24 cellular contexts compared by ENCODE assay signal in the genomic region with DNA sequence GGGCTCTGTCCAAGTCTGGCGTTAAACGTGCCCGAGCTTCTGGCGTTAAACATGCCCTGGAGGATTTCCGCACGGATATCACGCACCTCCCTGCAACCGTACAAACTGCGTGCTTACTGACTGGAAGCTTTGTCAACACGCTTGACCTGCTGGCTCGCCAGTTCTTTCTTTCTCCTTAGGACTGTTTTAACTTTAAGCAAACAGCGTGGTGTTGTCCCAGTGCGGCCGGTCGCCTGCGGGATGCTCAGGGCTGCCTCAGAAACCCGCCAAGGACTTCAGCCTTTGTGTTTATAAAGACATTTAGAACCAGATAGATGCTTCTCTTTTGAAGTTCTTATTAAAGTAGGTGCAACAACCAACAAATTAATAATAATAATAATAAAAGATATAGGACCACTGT.
DNase-seq lines count a peak whose midpoint lies in the region; ATAC-seq, FAIRE-seq and TF ChIP-seq lines count a peak whose summit lies in the region.
"Had no signal": no experiment of that assay in that cellular context is flagged by ENCODE, and none has a peak within 500 bp of the region (broad histone marks: within the 10 kb centered on the region; RNA-seq: fewer than 3 reads in every experiment).

No MANE protein-coding gene starts in this region.

- TF ChIP-seq CTCF in GM23338 (conservative IDR thresholded peaks at IDR 0.05; ENCODE audit: low read depth in 2 of 2) = no peak
- no peak for TF ChIP-seq CTCF in H1 (IDR thresholded peaks at IDR 0.05; ENCODE audit: control extremely low read depth in 1 of 3, insufficient read depth in 1 of 3, low read depth in 1 of 3, low read length in 3 of 3)
- no peak for TF ChIP-seq CTCF in hepatocyte (IDR thresholded peaks at IDR 0.05; ENCODE audit: poor library complexity)

- peak overlapping the region; percentile 86; the same call in 1 of the 2 replicates for H4K8ac ChIP-seq in H1 (ENCODE audit: extremely low read depth, insufficient read depth, low read length)
- H4K8ac ChIP-seq in neuronal stem cell (ENCODE audit: low read depth, low read length) = no peak overlapping the region

- CTCF ChIA-PET in H1 (lab: Charles Lee; ENCODE audit: partially characterized antibody) = no interaction called here

- H3K36me3 Mint-ChIP-seq in GM23338 (ENCODE audit: low read depth) = no peaks in the 10 kb centered on the region
- H3K36me3 Mint-ChIP-seq: CD4-positive, CD25-positive, alpha-beta regulatory T cell; CD8-positive, alpha-beta T cell had no signal

- no peak overlapping the region for H4K5ac ChIP-seq in H1 (ENCODE audit: insufficient read length, low read depth, low read length)

- H3K27me3 ChIP-seq in GM23338 (ENCODE audit: insufficient read depth) (no peaks in the 10 kb centered on the region), H1 (replicated peaks in 1 of 4; ENCODE audit: control insufficient read depth in 3 of 4, extremely low read depth in 1 of 4, insufficient read depth in 3 of 4, low read length in 3 of 4) (no peaks in the 10 kb centered on the region), neuronal stem cell (ENCODE audit: control insufficient read depth in 3 of 3, insufficient read depth in 3 of 3, low read depth in 1 of 3, low read length in 3 of 3) (no peaks in the 10 kb centered on the region), hepatocyte (no peaks in the 10 kb centered on the region), aorta (ENCODE audit: control insufficient read depth in 1 of 2, insufficient read depth in 2 of 2, low read length in 1 of 2) (no peaks in the 10 kb centered on the region)
- H3K27me3 ChIP-seq: BLaER1 had no signal

- no peak overlapping the region for H2BK120ac ChIP-seq in H1 (replicated peaks; ENCODE audit: low read depth, low read length)
- no peak overlapping the region for H2BK120ac ChIP-seq in neuronal stem cell (ENCODE audit: low read depth, low read length)

- no peak overlapping the region for H3K56ac ChIP-seq in H1 (replicated peaks; ENCODE audit: insufficient read length, low read depth, low read length)

- H2BK20ac ChIP-seq in H1 (ENCODE audit: low read length) = no peak overlapping the region

- intact Hi-C loops in Right ventricle myocardium inferior (cut with DNase I) (no loop called here), left ventricle myocardium superior (cut with micrococcal nuclease) (no loop called here), aorta (cut with DNase I) (no loop called here)

- H4K20me1 ChIP-seq in GM23338 (replicated peaks; ENCODE audit: insufficient read depth) = no peaks in the 10 kb centered on the region
- no peaks in the 10 kb centered on the region for H4K20me1 ChIP-seq in H1 (replicated peaks in 1 of 2; ENCODE audit: control insufficient read depth in 1 of 2, insufficient read depth in 2 of 2, low read length in 2 of 2)
- H4K20me1 ChIP-seq in hepatocyte (ENCODE audit: insufficient read depth, poor library complexity, severe bottlenecking) = no peaks in the 10 kb centered on the region
- H4K20me1 ChIP-seq: BLaER1 had no signal

- TF ChIP-seq EP300 in H1 (IDR thresholded peaks at IDR 0.05; ENCODE audit: borderline replicate concordance in 1 of 2, low read depth in 2 of 2, low read length in 2 of 2) = no peak

- H3K14ac ChIP-seq in H1 (ENCODE audit: insufficient read length) = no peak overlapping the region
- no peak overlapping the region for H3K14ac ChIP-seq in neuronal stem cell (ENCODE audit: low read length)

- H2AFZ ChIP-seq in GM23338 (peak overlapping the region; percentile 82; the same call in 1 of the 2 replicates), H1 (ENCODE audit: low read length) (peak overlapping the region; percentile 58; the same call in 1 of the 2 replicates), neuronal stem cell (ENCODE audit: low read length) (no peak overlapping the region), hepatocyte (no peak overlapping the region)

- TF ChIP-seq POLR2A in H1 (IDR thresholded peaks at IDR 0.05; ENCODE audit: control extremely low read depth in 1 of 2, low read depth in 2 of 2, low read length in 2 of 2) = no peak

- no peaks in the 10 kb centered on the region for H3K27me3 Mint-ChIP-seq in GM23338 (ENCODE audit: insufficient read depth, low read depth, poor library complexity)
- H3K27me3 Mint-ChIP-seq: B cell; CD4-positive, CD25-positive, alpha-beta regulatory T cell had no signal

- H3K9me2 ChIP-seq in GM23338 (ENCODE audit: insufficient read depth) (no peaks in the 10 kb centered on the region), hepatocyte (replicated peaks; ENCODE audit: insufficient read depth) (no peaks in the 10 kb centered on the region)

- H3K9me3 ChIP-seq in H1 (ENCODE audit: insufficient read depth in 2 of 2, low read depth in 1 of 2, low read length in 1 of 2) (no peaks in the 10 kb centered on the region), neuronal stem cell (replicated peaks in 1 of 2; ENCODE audit: control insufficient read depth in 2 of 2, insufficient read depth in 1 of 2, low read depth in 1 of 2, low read length in 2 of 2) (no peaks in the 10 kb centered on the region), hepatocyte (ENCODE audit: low read depth) (no peaks in the 10 kb centered on the region), aorta (ENCODE audit: control insufficient read depth, low read length) (no peaks in the 10 kb centered on the region)
- H3K9me3 ChIP-seq: BLaER1, Caco-2 had no signal

- no peak overlapping the region for H3K27ac ChIP-seq in GM23338 (ENCODE audit: low read depth)
- no peak overlapping the region for H3K27ac ChIP-seq in H1 (ENCODE audit: low read depth, low read length)
- H3K27ac ChIP-seq in neuronal stem cell (replicated peaks; ENCODE audit: low read length) = no peak overlapping the region
- H3K27ac ChIP-seq in hepatocyte = no peak overlapping the region
- no peak overlapping the region for H3K27ac ChIP-seq in aorta (ENCODE audit: low read depth in 1 of 2, low read length in 2 of 2)
- H3K27ac ChIP-seq: 22Rv1, BLaER1, C4-2B had no signal

- ATAC-seq in Right ventricle myocardium inferior = no peak
- no peak for ATAC-seq in left ventricle myocardium superior
- no peak for ATAC-seq in GM23338
- ATAC-seq in aorta (ENCODE audit: low FRiP score) = no peak
- ATAC-seq: CD8-positive, alpha-beta T cell had no signal

- H2BK5ac ChIP-seq in H1 (ENCODE audit: low read depth, low read length) (no peak overlapping the region), neuronal stem cell (ENCODE audit: low read length) (peak overlapping the region; percentile 35)

- H2BK12ac ChIP-seq in H1 (ENCODE audit: low read depth, low read length) = no peak overlapping the region
- no peak overlapping the region for H2BK12ac ChIP-seq in neuronal stem cell (ENCODE audit: low read length)

- 98% methylated on average over 17 of the region's 17 CpGs; no CpG with 5 or more reads in 1 of the 2 experiments for WGBS in H1 (ENCODE audit: extremely low coverage in 1 of 2, insufficient coverage in 1 of 2, insufficient read length in 1 of 2, insufficient replicate concordance in 2 of 2, low coverage in 1 of 2, low lambda C conversion rate in 2 of 2, missing lambda C conversion rate in 1 of 2), 2 experiments
- no CpG with 5 or more reads among the region's 17 CpGs for WGBS in neuronal stem cell (ENCODE audit: extremely low coverage in 2 of 2, insufficient read length in 2 of 2, insufficient replicate concordance in 1 of 2), 2 donors
- 92% methylated on average over 17 of the region's 17 CpGs for WGBS in hepatocyte (ENCODE audit: low lambda C conversion rate, missing lambda C conversion rate)
- 87 to 89% methylated on average over 17 of the region's 17 CpGs for WGBS in aorta, 2 donors

- no peak overlapping the region for H3K9ac ChIP-seq in H1 (replicated peaks in 1 of 4; ENCODE audit: extremely low read depth in 1 of 4, low read depth in 3 of 4, low read length in 3 of 4)
- H3K9ac ChIP-seq in neuronal stem cell (ENCODE audit: low read depth, low read length, poor library complexity) = no peak overlapping the region
- H3K9ac ChIP-seq: BLaER1 had no signal

- H3K23me2 ChIP-seq in H1 (ENCODE audit: low read depth, low read length) = no peaks in the 10 kb centered on the region

- DNase-seq in Right ventricle myocardium inferior (ENCODE audit: missing footprints) (peak; percentile 44), left ventricle myocardium superior (no peak), GM23338 (ENCODE audit: low spot score) (no peak), H1 (ENCODE audit: low read depth in 1 of 2, low spot score in 2 of 2) (no peak), neuronal stem cell (ENCODE audit: low spot score) (no peak), hepatocyte (ENCODE audit: low spot score) (no peak), aorta (no peak)
- no peak for DNase-seq in effector CD4-positive, alpha-beta T cell
- DNase-seq: Caco-2; CD4-positive, CD25-positive, alpha-beta regulatory T cell; CD8-positive, alpha-beta T cell; DMS153; DMS79 treated with DMSO at 0.1 percent for 48 hours; GF-D8; GOT3; H7; HCEC 1CT had no signal

- no peak overlapping the region for H3K23ac ChIP-seq in H1 (ENCODE audit: insufficient read length)
- no peak overlapping the region for H3K23ac ChIP-seq in neuronal stem cell (ENCODE audit: low read depth, low read length, poor library complexity)

- peaks cover 4% of the 10 kb centered on the region; the same call in 2 of the 3 replicates for H3K4me1 Mint-ChIP-seq in GM23338
- H3K4me1 Mint-ChIP-seq: B cell; CD4-positive, CD25-positive, alpha-beta regulatory T cell had no signal

- FAIRE-seq in H1 (lab: Jason Lieb, UNC) = no peak
- FAIRE-seq: A204.1, GM12891, GM18507 had no signal

- H3K9me3 Mint-ChIP-seq in GM23338 = no peaks in the 10 kb centered on the region

- H3K4me1 ChIP-seq in GM23338 (ENCODE audit: insufficient read depth) = no peaks in the 10 kb centered on the region
- H3K4me1 ChIP-seq in H1 (replicated peaks in 1 of 4; ENCODE audit: control insufficient read depth in 3 of 4, insufficient read depth in 4 of 4, low read length in 3 of 4) = peaks cover 0 to 3% (median 2%) of the 10 kb centered on the region in 4 experiments; a peak in 3 of 7 replicates
- H3K4me1 ChIP-seq in neuronal stem cell (ENCODE audit: control insufficient read depth in 2 of 2, insufficient read depth in 1 of 2, low read depth in 1 of 2, low read length in 2 of 2) = peaks cover 0 to 2% of the 10 kb centered on the region in 2 donors
- no peaks in the 10 kb centered on the region for H3K4me1 ChIP-seq in hepatocyte (ENCODE audit: insufficient read depth)
- no peaks in the 10 kb centered on the region for H3K4me1 ChIP-seq in aorta (ENCODE audit: control insufficient read depth in 1 of 2, insufficient read depth in 2 of 2, low read length in 2 of 2)
- H3K4me1 ChIP-seq: BLaER1, Caco-2 had no signal

- H2BK15ac ChIP-seq in H1 (ENCODE audit: low read length) (no peak overlapping the region), neuronal stem cell (ENCODE audit: low read length) (no peak overlapping the region)

- no peaks in the 10 kb centered on the region for H3F3A ChIP-seq in GM23338 (replicated peaks; ENCODE audit: low read depth)

- POLR2A ChIA-PET in H1 (lab: Charles Lee; ENCODE audit: partially characterized antibody) = no interaction called here

- no peaks in the 10 kb centered on the region for H3K36me3 ChIP-seq in GM23338 (ENCODE audit: insufficient read depth)
- no peaks in the 10 kb centered on the region for H3K36me3 ChIP-seq in H1 (ENCODE audit: control insufficient read depth in 2 of 4, insufficient read depth in 4 of 4, low read length in 3 of 4)
- no peaks in the 10 kb centered on the region for H3K36me3 ChIP-seq in neuronal stem cell (replicated peaks in 1 of 2; ENCODE audit: control insufficient read depth in 2 of 2, insufficient read depth in 2 of 2, low read length in 2 of 2)
- H3K36me3 ChIP-seq in hepatocyte (replicated peaks; ENCODE audit: insufficient read depth, low read depth) = no peaks in the 10 kb centered on the region
- no peaks in the 10 kb centered on the region for H3K36me3 ChIP-seq in aorta (ENCODE audit: control insufficient read depth in 1 of 2, insufficient read depth in 2 of 2, low read length in 1 of 2)
- H3K36me3 ChIP-seq: BLaER1 had no signal

- H2AK5ac ChIP-seq in H1 (ENCODE audit: low read depth, low read length) (no peak overlapping the region), neuronal stem cell (ENCODE audit: low read depth, low read length) (no peak overlapping the region)

- no peak overlapping the region for H3K27ac Mint-ChIP-seq in GM23338
- H3K27ac Mint-ChIP-seq: B cell; CD4-positive, CD25-positive, alpha-beta regulatory T cell; CD8-positive, alpha-beta T cell had no signal

- no peaks in the 10 kb centered on the region for H3K79me2 ChIP-seq in GM23338 (replicated peaks; ENCODE audit: insufficient read depth)
- no peaks in the 10 kb centered on the region for H3K79me2 ChIP-seq in H1 (ENCODE audit: control insufficient read depth in 1 of 2, insufficient read depth in 2 of 2, low read length in 2 of 2)
- no peaks in the 10 kb centered on the region for H3K79me2 ChIP-seq in hepatocyte

- H3K79me1 ChIP-seq in H1 (ENCODE audit: low read depth, low read length) (no peaks in the 10 kb centered on the region), neuronal stem cell (ENCODE audit: low read depth, low read length) (no peaks in the 10 kb centered on the region)

- H3K4me3 ChIP-seq in GM23338 = no peak overlapping the region
- no peak overlapping the region for H3K4me3 ChIP-seq in H1 (ENCODE audit: extremely low read depth in 1 of 4, insufficient read depth in 2 of 4, low read depth in 3 of 4, low read length in 4 of 4)
- no peak overlapping the region for H3K4me3 ChIP-seq in neuronal stem cell (ENCODE audit: low read length in 2 of 2)
- no peak overlapping the region for H3K4me3 ChIP-seq in hepatocyte
- H3K4me3 ChIP-seq in aorta (ENCODE audit: low read length in 2 of 2) = no peak overlapping the region
- H3K4me3 ChIP-seq: BLaER1 had no signal

- TF ChIP-seq RAD21 in H1 (IDR thresholded peaks at IDR 0.05 in 1 of 2, conservative IDR thresholded peaks at IDR 0.05 in 1 of 2; ENCODE audit: low read depth in 2 of 2, low read length in 2 of 2) = no peak

- H4K91ac ChIP-seq in H1 (replicated peaks; ENCODE audit: insufficient read length, low read length) (no peak overlapping the region), neuronal stem cell (ENCODE audit: low read depth, low read length, poor library complexity) (no peak overlapping the region)

- H3K18ac ChIP-seq in H1 (ENCODE audit: extremely low read depth, low read length) (no peak overlapping the region), neuronal stem cell (ENCODE audit: low read length) (no peak overlapping the region)

- no peak overlapping the region for H3K4me3 Mint-ChIP-seq in GM23338
- H3K4me3 Mint-ChIP-seq: B cell; CD4-positive, CD25-positive, alpha-beta regulatory T cell; CD8-positive, alpha-beta T cell had no signal

- H3K4me2 ChIP-seq in GM23338 (no peak overlapping the region), H1 (ENCODE audit: insufficient read depth in 1 of 2, low read depth in 2 of 2, low read length in 2 of 2) (no peak overlapping the region), neuronal stem cell (ENCODE audit: insufficient read depth, low read length, poor library complexity, severe bottlenecking) (no peak overlapping the region), hepatocyte (no peak overlapping the region)
- H3K4me2 ChIP-seq: BLaER1 had no signal

- no peak overlapping the region for H3K4ac ChIP-seq in H1 (replicated peaks; ENCODE audit: insufficient read length, low read depth, low read length)
- peak overlapping the region; percentile 37 for H3K4ac ChIP-seq in neuronal stem cell (ENCODE audit: low read length)

Comparison
In these comparisons a context has a peak if more than half of its experiments do, and no peak if none do; other contexts are left out.
1. H2AFZ ChIP-seq: peak in GM23338 (single experiment) and H1 (single experiment); none in neuronal stem cell (single experiment) and hepatocyte (single experiment).